21 cellular contexts compared by ENCODE assay signal in the genomic region with DNA sequence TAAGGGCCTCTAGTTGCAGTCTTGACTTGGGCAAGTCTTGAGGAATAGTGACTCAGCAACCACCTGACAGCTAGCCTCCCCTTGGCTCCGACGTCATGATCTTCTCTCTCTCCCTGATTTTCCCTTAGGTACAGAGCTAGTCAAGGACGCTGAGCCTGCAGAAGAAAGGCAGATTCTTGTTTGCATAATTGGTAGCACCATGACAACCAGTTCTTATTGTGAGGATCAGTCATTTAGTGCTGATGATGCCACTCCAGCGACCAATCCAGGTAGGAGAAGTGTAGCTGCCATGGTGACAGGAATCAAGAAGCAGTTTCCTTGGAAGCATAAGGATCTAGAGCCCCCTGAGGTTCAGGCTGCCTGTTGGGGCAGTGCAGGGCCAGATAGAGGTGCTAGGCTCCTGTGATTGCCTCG. TPM values are rescaled to one million over a fixed set of nuclear protein-coding genes. Genes with fewer than 3 reads are reported as not detected.
DNase-seq lines count a peak whose midpoint lies in the region; ATAC-seq, FAIRE-seq and TF ChIP-seq lines count a peak whose summit lies in the region.
"Had no signal": no experiment of that assay in that cellular context is flagged by ENCODE, and none has a peak within 500 bp of the region (broad histone marks: within the 10 kb centered on the region; RNA-seq: fewer than 3 reads in every experiment).

No MANE protein-coding gene starts in this region.

- no peak overlapping the region for H3K27ac ChIP-seq in HepG2 (ENCODE audit: extremely low read length, insufficient read depth, low read length)
- no peak overlapping the region for H3K27ac ChIP-seq in right lobe of liver
- no peak overlapping the region for H3K27ac ChIP-seq in epithelial cell of prostate
- H3K27ac ChIP-seq: PC-9, SJCRH30, uterus had no signal

- H3K4me1 ChIP-seq in HepG2 (ENCODE audit: insufficient read depth, low read length) (no peaks in the 10 kb centered on the region), right lobe of liver (no peaks in the 10 kb centered on the region)
- H3K4me1 ChIP-seq: SJCRH30, uterus had no signal

- 1% methylated on average over 5 of the region's 5 CpGs for WGBS in HepG2 (ENCODE audit: low lambda C conversion rate)
- 24% methylated on average over 3 of the region's 5 CpGs for WGBS in right lobe of liver (ENCODE audit: insufficient coverage, low coverage, low lambda C conversion rate, missing lambda C conversion rate)

- BruUV-seq in HepG2 (replicated peaks; lab: Mats Ljungman, UMichigan) = no TSS peak

- no peak overlapping the region for H2AFZ ChIP-seq in HepG2 (ENCODE audit: low read length)
- H2AFZ ChIP-seq: PC-9 had no signal

- TF ChIP-seq CTCF in HepG2 (CRISPR knock-in tag; IDR thresholded peaks at IDR 0.05) (no peak), right lobe of liver (IDR thresholded peaks at IDR 0.05) (no peak), retinal pigment epithelial cell (conservative IDR thresholded peaks at IDR 0.05; ENCODE audit: low read depth, low read length) (no peak)

- CTCF ChIA-PET in HepG2 (lab: Yijun Ruan, JAX; ENCODE audit: low intra/inter-chr PET ratio, low total read pairs) = no interaction called here

- H3K9me3 ChIP-seq in HepG2 (ENCODE audit: low read length) (no peaks in the 10 kb centered on the region), right lobe of liver (no peaks in the 10 kb centered on the region)
- H3K9me3 ChIP-seq: SJCRH30, uterus had no signal

- H4K20me1 ChIP-seq in HepG2 (ENCODE audit: insufficient read depth, low read length) = peaks cover 8% of the 10 kb centered on the region; the same call in 1 of the 2 replicates

- TF ChIP-seq POLR2A in HepG2 (IDR thresholded peaks at IDR 0.05; ENCODE audit: insufficient read depth in 1 of 2, low read depth in 2 of 2, low read length in 2 of 2) = no peak
- no peak for TF ChIP-seq POLR2A in right lobe of liver (IDR thresholded peaks at IDR 0.05)

- in situ Hi-C loops in HepG2 (cut with HindIII; ENCODE audit: extremely low pct_ligation_motif_present, low pct_unique_long_range_greater_than_20kb) = no loop called here

- H3K79me2 ChIP-seq in HepG2 (ENCODE audit: insufficient read depth, low read length) = no peaks in the 10 kb centered on the region

- ATAC-seq in HepG2 (no peak), right lobe of liver (no peak), HG02973 (IDR thresholded peaks at IDR 0.05; ENCODE audit: unreplicated experiment) (no peak)
- ATAC-seq: activated T-cell treated with anti-CD3 and anti-CD28 coated beads, Interleukin-2, amount 50 U/mL, for 72 hours; CD8-positive, alpha-beta T cell had no signal

- FAIRE-seq in HepG2 (lab: Jason Lieb, UNC) = no peak

- no peak for TF ChIP-seq RAD21 in HepG2 (CRISPR knock-in tag; IDR thresholded peaks at IDR 0.05)

- H3K4me3 ChIP-seq in HepG2 (replicated peaks in 1 of 3; ENCODE audit: insufficient read depth in 1 of 3, low read depth in 2 of 3, low read length in 3 of 3) (no peak overlapping the region), right lobe of liver (no peak overlapping the region), retinal pigment epithelial cell (ENCODE audit: low read length) (no peak overlapping the region)
- H3K4me3 ChIP-seq: PC-9, SJCRH30, uterus had no signal

- POLR2A ChIA-PET in HepG2 (lab: Yijun Ruan, JAX) = no interaction called here

- no peak for DNase-seq in HepG2 (ENCODE audit: low spot score)
- no peak for DNase-seq in right lobe of liver
- DNase-seq in NCI-H226 = peak; percentile 40
- DNase-seq in epithelial cell of prostate (ENCODE audit: low read depth, low spot score) = peak; percentile 8
- DNase-seq in retinal pigment epithelial cell (ENCODE audit: low read depth) = peak; percentile 36
- no peak for DNase-seq in NCI-H82 (lab: John Stamatoyannopoulos, UW)
- no peak for DNase-seq in activated naive CD4-positive, alpha-beta T cell (lab: John Stamatoyannopoulos, UW)
- DNase-seq: activated T-cell treated with anti-CD3 and anti-CD28 coated beads, Interleukin-2, amount 50 U/mL, for 72 hours; CD8-positive, alpha-beta T cell; EL; NCI-H1092; NCI-H524 treated with DMSO at 0.1 percent for 48 hours; PC-9; SJCRH30; stimulated activated CD4-positive, alpha-beta T cell treated with anti-CD3 and anti-CD28 coated beads, Interleukin-4, amount 100 ng/mL, for 4 hours; uterus had no signal

- no peaks in the 10 kb centered on the region for H3K36me3 ChIP-seq in HepG2 (replicated peaks in 1 of 2; ENCODE audit: control insufficient read depth in 1 of 2, insufficient read depth in 2 of 2, low read length in 2 of 2)
- no peaks in the 10 kb centered on the region for H3K36me3 ChIP-seq in right lobe of liver
- H3K36me3 ChIP-seq: SJCRH30, uterus had no signal

- no peak overlapping the region for H3K9ac ChIP-seq in HepG2 (ENCODE audit: insufficient read depth, low read depth, low read length)

- intact Hi-C loops in HepG2 (cut with micrococcal nuclease; ENCODE audit: unreplicated experiment) (no loop called here), right lobe of liver (cut with DNase I) (no loop called here)

- TF ChIP-seq EP300 in HepG2 (IDR thresholded peaks at IDR 0.05; ENCODE audit: low read depth in 2 of 2, low read length in 2 of 2) (no peak), HepG2 (CRISPR knock-in tag; IDR thresholded peaks at IDR 0.05; ENCODE audit: borderline replicate concordance) (no peak)

- no peak overlapping the region for H3K4me2 ChIP-seq in HepG2 (ENCODE audit: low read depth, low read length)
- H3K4me2 ChIP-seq: PC-9 had no signal

- H3K27me3 ChIP-seq in HepG2 (ENCODE audit: control insufficient read depth in 1 of 2, insufficient read depth in 2 of 2, low read length in 2 of 2) (peaks cover 3 to 36% of the 10 kb centered on the region in 2 experiments; a peak in 4 of 5 replicates), right lobe of liver (peaks cover 5 to 9% of the 10 kb centered on the region in 2 donors)
- H3K27me3 ChIP-seq: SJCRH30 had no signal

RNA-seq across cellular contexts. Expression of gene RESP18, which starts 2.8 kb away (rescaled TPM):
- total RNA-seq in HepG2 (2016; rRNA removed; fragmentation: Illumina TruSeq; extraction: Trizol) (not detected in 2 replicates), right lobe of liver (not detected)
- total RNA-seq in HepG2 (2016; cell fraction: cytosol; rRNA removed; fragmentation: Illumina TruSeq; extraction: Trizol; ENCODE audit: low read depth) = not detected in 2 replicates
- total RNA-seq in HepG2 (2016; cell fraction: insoluble cytoplasmic fraction; rRNA removed; fragmentation: Illumina TruSeq; extraction: Trizol) = not detected in 2 replicates
- total RNA-seq in HepG2 (2016; cell fraction: membrane; rRNA removed; fragmentation: Illumina TruSeq; extraction: Trizol) = not detected in 2 replicates
- total RNA-seq in HepG2 (2016; cell fraction: nucleus; rRNA removed; fragmentation: Illumina TruSeq; extraction: Trizol) = not detected in 2 replicates
- not detected in 2 replicates for polyA plus RNA-seq in HepG2 (2011; rRNA removed)
- not detected in 2 replicates for polyA plus RNA-seq in HepG2 (2011; cell fraction: cytosol; rRNA removed)
- not detected in 2 replicates for polyA plus RNA-seq in HepG2 (2011; cell fraction: nucleus; rRNA removed)
- not detected in 2 replicates for polyA plus RNA-seq in HepG2 (2012)
- polyA plus RNA-seq in HepG2 (2016; cell fraction: cytosol; fragmentation: Illumina TruSeq; extraction: Trizol; ENCODE audit: low read depth) = not detected in 2 replicates
- not detected in 2 replicates for polyA plus RNA-seq in HepG2 (2016; cell fraction: insoluble cytoplasmic fraction; fragmentation: Illumina TruSeq; extraction: Trizol; ENCODE audit: low read depth)
- not detected in 2 replicates for polyA plus RNA-seq in HepG2 (2016; cell fraction: membrane; fragmentation: Illumina TruSeq; extraction: Trizol; ENCODE audit: low read depth)
- polyA plus RNA-seq in HepG2 (2016; cell fraction: nucleus; fragmentation: Illumina TruSeq; extraction: Trizol; ENCODE audit: insufficient read depth, low read depth) = not detected in 2 replicates
- not detected in 2 replicates for polyA minus RNA-seq in HepG2 (2011; rRNA and poly(A)+ RNA removed; ENCODE audit: low replicate concordance)
- polyA minus RNA-seq in HepG2 (2011; cell fraction: cytosol; rRNA and poly(A)+ RNA removed) = not detected in 2 replicates
- polyA minus RNA-seq in HepG2 (2011; cell fraction: nucleus; rRNA and poly(A)+ RNA removed) = not detected in 2 replicates
- total RNA-seq: activated T-cell treated with anti-CD3 and anti-CD28 coated beads, Interleukin-2, amount 50 U/mL, for 72 hours; CD8-positive, alpha-beta T cell; glomerular endothelial cell; lower leg skin; PC-9; posterior vena cava; SJCRH30; uterus had no signal
- polyA plus RNA-seq: esophagus had no signal

RNA-seq across cellular contexts. Expression of gene PTPRN, which starts 26.2 kb away (rescaled TPM):
- total RNA-seq in HepG2 (2016; rRNA removed; fragmentation: Illumina TruSeq; extraction: Trizol) = not detected in 2 replicates
- total RNA-seq in HepG2 (2016; cell fraction: cytosol; rRNA removed; fragmentation: Illumina TruSeq; extraction: Trizol; ENCODE audit: low read depth) = not detected in 2 replicates
- total RNA-seq in HepG2 (2016; cell fraction: insoluble cytoplasmic fraction; rRNA removed; fragmentation: Illumina TruSeq; extraction: Trizol) = not detected in 2 replicates
- not detected in 2 replicates for total RNA-seq in HepG2 (2016; cell fraction: membrane; rRNA removed; fragmentation: Illumina TruSeq; extraction: Trizol)
- total RNA-seq in HepG2 (2016; cell fraction: nucleus; rRNA removed; fragmentation: Illumina TruSeq; extraction: Trizol) = not detected in 2 replicates
- 0.24 and 0.26 TPM in 2 replicates for polyA plus RNA-seq in HepG2 (2011; rRNA removed)
- 0.05 and 0.10 TPM in 2 replicates for polyA plus RNA-seq in HepG2 (2011; cell fraction: cytosol; rRNA removed)
- polyA plus RNA-seq in HepG2 (2011; cell fraction: nucleus; rRNA removed) = 0.08 and 0.12 TPM in 2 replicates
- polyA plus RNA-seq in HepG2 (2012) = 0.51 and 0.74 TPM in 2 replicates
- not detected in 2 replicates for polyA plus RNA-seq in HepG2 (2016; cell fraction: cytosol; fragmentation: Illumina TruSeq; extraction: Trizol; ENCODE audit: low read depth)
- polyA plus RNA-seq in HepG2 (2016; cell fraction: insoluble cytoplasmic fraction; fragmentation: Illumina TruSeq; extraction: Trizol; ENCODE audit: low read depth) = not detected in 2 replicates
- polyA plus RNA-seq in HepG2 (2016; cell fraction: membrane; fragmentation: Illumina TruSeq; extraction: Trizol; ENCODE audit: low read depth) = not detected in 2 replicates
- not detected in 2 replicates for polyA plus RNA-seq in HepG2 (2016; cell fraction: nucleus; fragmentation: Illumina TruSeq; extraction: Trizol; ENCODE audit: insufficient read depth, low read depth)
- polyA minus RNA-seq in HepG2 (2011; rRNA and poly(A)+ RNA removed; ENCODE audit: low replicate concordance) = 0.06 TPM in 1 of 2 replicates, not detected in the other
- polyA minus RNA-seq in HepG2 (2011; cell fraction: cytosol; rRNA and poly(A)+ RNA removed) = not detected in 2 replicates
- polyA minus RNA-seq in HepG2 (2011; cell fraction: nucleus; rRNA and poly(A)+ RNA removed) = not detected in 2 replicates
- total RNA-seq in right lobe of liver = under 1 TPM in 1 of 6 experiments, not detected in 5; 0.31 TPM
- total RNA-seq: PC-9, posterior vena cava, SJCRH30 had no signal

RNA-seq across cellular contexts. Expression of gene DNPEP, which starts 52.3 kb away (rescaled TPM):
- 103 and 104 TPM in 2 replicates for total RNA-seq in HepG2 (2016; rRNA removed; fragmentation: Illumina TruSeq; extraction: Trizol)
- 50.2 and 51.7 TPM in 2 replicates for total RNA-seq in HepG2 (2016; cell fraction: cytosol; rRNA removed; fragmentation: Illumina TruSeq; extraction: Trizol; ENCODE audit: low read depth)
- 93.4 and 106 TPM in 2 replicates for total RNA-seq in HepG2 (2016; cell fraction: insoluble cytoplasmic fraction; rRNA removed; fragmentation: Illumina TruSeq; extraction: Trizol)
- 77.6 and 92.7 TPM in 2 replicates for total RNA-seq in HepG2 (2016; cell fraction: membrane; rRNA removed; fragmentation: Illumina TruSeq; extraction: Trizol)
- total RNA-seq in HepG2 (2016; cell fraction: nucleus; rRNA removed; fragmentation: Illumina TruSeq; extraction: Trizol) = 62.5 and 67.1 TPM in 2 replicates
- polyA plus RNA-seq in HepG2 (2011; rRNA removed) = 109 and 130 TPM in 2 replicates
- polyA plus RNA-seq in HepG2 (2011; cell fraction: cytosol; rRNA removed) = 66.5 and 97.7 TPM in 2 replicates
- 277 and 306 TPM in 2 replicates for polyA plus RNA-seq in HepG2 (2011; cell fraction: nucleus; rRNA removed)
- polyA plus RNA-seq in HepG2 (2012) = 76.3 and 101 TPM in 2 replicates
- 62.5 and 80.3 TPM in 2 replicates for polyA plus RNA-seq in HepG2 (2016; cell fraction: cytosol; fragmentation: Illumina TruSeq; extraction: Trizol; ENCODE audit: low read depth)
- polyA plus RNA-seq in HepG2 (2016; cell fraction: insoluble cytoplasmic fraction; fragmentation: Illumina TruSeq; extraction: Trizol; ENCODE audit: low read depth) = 93.7 and 94.8 TPM in 2 replicates
- polyA plus RNA-seq in HepG2 (2016; cell fraction: membrane; fragmentation: Illumina TruSeq; extraction: Trizol; ENCODE audit: low read depth) = 72.3 and 84.5 TPM in 2 replicates
- 145 and 149 TPM in 2 replicates for polyA plus RNA-seq in HepG2 (2016; cell fraction: nucleus; fragmentation: Illumina TruSeq; extraction: Trizol; ENCODE audit: insufficient read depth, low read depth)
- 78.0 and 193 TPM in 2 replicates for polyA minus RNA-seq in HepG2 (2011; rRNA and poly(A)+ RNA removed; ENCODE audit: low replicate concordance)
- polyA minus RNA-seq in HepG2 (2011; cell fraction: cytosol; rRNA and poly(A)+ RNA removed) = 37.2 and 45.9 TPM in 2 replicates
- 77.3 and 82.6 TPM in 2 replicates for polyA minus RNA-seq in HepG2 (2011; cell fraction: nucleus; rRNA and poly(A)+ RNA removed)
- total RNA-seq in right lobe of liver = 10 to 100 TPM; 37.1 to 60.2 (median 47.0) TPM

RNA-seq across cellular contexts. Expression of gene DNAJB2, which starts 56.2 kb away (rescaled TPM):
- total RNA-seq in HepG2 (2016; rRNA removed; fragmentation: Illumina TruSeq; extraction: Trizol) (18.6 and 21.3 TPM in 2 replicates), right lobe of liver (10 to 100 TPM; 32.6 to 52.1 (median 39.9) TPM)
- 11.0 and 12.3 TPM in 2 replicates for total RNA-seq in HepG2 (2016; cell fraction: cytosol; rRNA removed; fragmentation: Illumina TruSeq; extraction: Trizol; ENCODE audit: low read depth)
- 17.1 and 21.1 TPM in 2 replicates for total RNA-seq in HepG2 (2016; cell fraction: insoluble cytoplasmic fraction; rRNA removed; fragmentation: Illumina TruSeq; extraction: Trizol)
- total RNA-seq in HepG2 (2016; cell fraction: membrane; rRNA removed; fragmentation: Illumina TruSeq; extraction: Trizol) = 18.1 and 22.0 TPM in 2 replicates
- total RNA-seq in HepG2 (2016; cell fraction: nucleus; rRNA removed; fragmentation: Illumina TruSeq; extraction: Trizol) = 14.6 and 15.9 TPM in 2 replicates
- 31.1 and 55.2 TPM in 2 replicates for polyA plus RNA-seq in HepG2 (2011; rRNA removed)
- polyA plus RNA-seq in HepG2 (2011; cell fraction: cytosol; rRNA removed) = 30.3 and 35.7 TPM in 2 replicates
- 135 and 143 TPM in 2 replicates for polyA plus RNA-seq in HepG2 (2011; cell fraction: nucleus; rRNA removed)
- polyA plus RNA-seq in HepG2 (2012) = 29.8 and 56.4 TPM in 2 replicates
- polyA plus RNA-seq in HepG2 (2016; cell fraction: cytosol; fragmentation: Illumina TruSeq; extraction: Trizol; ENCODE audit: low read depth) = 12.6 and 15.8 TPM in 2 replicates
- 26.8 and 30.7 TPM in 2 replicates for polyA plus RNA-seq in HepG2 (2016; cell fraction: insoluble cytoplasmic fraction; fragmentation: Illumina TruSeq; extraction: Trizol; ENCODE audit: low read depth)
- 23.9 and 24.2 TPM in 2 replicates for polyA plus RNA-seq in HepG2 (2016; cell fraction: membrane; fragmentation: Illumina TruSeq; extraction: Trizol; ENCODE audit: low read depth)
- polyA plus RNA-seq in HepG2 (2016; cell fraction: nucleus; fragmentation: Illumina TruSeq; extraction: Trizol; ENCODE audit: insufficient read depth, low read depth) = 42.9 and 50.3 TPM in 2 replicates
- 17.7 and 40.8 TPM in 2 replicates for polyA minus RNA-seq in HepG2 (2011; rRNA and poly(A)+ RNA removed; ENCODE audit: low replicate concordance)
- 14.7 and 20.1 TPM in 2 replicates for polyA minus RNA-seq in HepG2 (2011; cell fraction: cytosol; rRNA and poly(A)+ RNA removed)
- polyA minus RNA-seq in HepG2 (2011; cell fraction: nucleus; rRNA and poly(A)+ RNA removed) = 23.2 and 30.5 TPM in 2 replicates

Comparison
In these comparisons a context has a peak if more than half of its experiments do, and no peak if none do; other contexts are left out.
1. DNase-seq: peak in NCI-H226 (single experiment), epithelial cell of prostate (single experiment) and retinal pigment epithelial cell (single experiment); none in HepG2 (single experiment), right lobe of liver (0 of 3), NCI-H82 (single experiment) and activated naive CD4-positive, alpha-beta T cell (0 of 4).